In the genomic region with DNA sequence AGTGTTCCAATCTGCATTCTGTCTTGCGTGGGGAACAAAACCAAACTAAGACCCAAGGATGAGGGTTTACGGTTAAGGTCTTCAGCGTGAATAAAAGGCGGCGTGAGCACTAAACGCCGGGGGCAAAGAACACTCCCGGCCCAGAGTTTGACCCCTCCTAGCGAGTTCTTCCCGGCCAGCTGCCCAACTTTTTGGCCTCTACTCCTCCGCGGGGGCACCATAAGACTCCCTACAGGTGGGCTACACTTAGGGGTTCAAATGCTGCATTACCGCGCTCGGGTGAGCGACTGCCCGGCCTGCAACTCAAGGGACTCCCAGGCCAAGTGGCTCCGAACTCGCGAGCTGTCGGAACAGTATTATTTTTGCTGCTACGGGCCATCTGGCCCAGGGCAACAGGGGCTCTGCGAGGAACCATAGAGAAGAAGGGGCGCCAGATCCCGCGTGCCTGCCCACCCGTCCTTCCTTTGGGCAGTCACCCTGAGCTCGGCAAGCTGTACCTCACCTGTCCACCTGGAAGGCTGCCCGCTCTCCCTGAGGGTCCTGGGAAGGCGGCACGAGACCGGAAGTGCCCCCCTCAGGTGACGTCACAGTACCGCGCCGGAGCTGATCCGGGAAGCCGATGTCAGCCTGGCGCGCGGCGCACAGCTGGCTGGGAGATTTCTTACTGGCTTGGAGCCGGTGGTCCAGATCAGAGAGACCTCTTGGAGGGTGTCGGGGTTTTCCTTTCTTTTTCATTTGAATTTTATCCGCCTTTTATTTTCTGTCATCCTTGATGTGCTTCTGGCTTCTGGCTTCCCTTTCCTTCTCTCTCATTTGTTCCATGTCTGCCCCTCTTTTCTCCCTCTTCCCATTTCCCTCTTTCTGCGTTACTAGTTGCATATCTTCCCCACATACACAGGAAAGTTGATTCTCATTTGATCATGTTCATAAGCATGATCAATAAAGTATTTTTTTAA, we compare ENCODE assay signal across 8 cellular contexts. TPM values are rescaled to one million over a fixed set of nuclear protein-coding genes. Genes with fewer than 3 reads are reported as not detected.
DNase-seq lines count a peak whose midpoint lies in the region; ATAC-seq and TF ChIP-seq lines count a peak whose summit lies in the region.

LDAH (minus strand) TSS at position 567 of the 956 bp plus-strand sequence. CDS start 21,638 bp downstream, outside the sequence.

- peak within 1 kb of the TSS; percentile 64 for H3K27ac ChIP-seq in angular gyrus (ENCODE audit: low read depth, low read length)
- peak within 1 kb of the TSS; percentile 90 for H3K27ac ChIP-seq in right atrium auricular region
- peak within 1 kb of the TSS; percentile 76 for H3K27ac ChIP-seq in psoas muscle
- H3K27ac ChIP-seq in urinary bladder (ENCODE audit: low read depth) = peak within 1 kb of the TSS; percentile 92

- H3K4me3 ChIP-seq in right atrium auricular region (peak within 1 kb of the TSS; percentile 70 to 75), psoas muscle (peak within 1 kb of the TSS; percentile 83), urinary bladder (ENCODE audit: low read depth, low read length) (peak within 1 kb of the TSS; percentile 75)

- H3K36me3 ChIP-seq in right atrium auricular region = no peaks in the 10 kb centered on the region
- no peaks in the 10 kb centered on the region for H3K36me3 ChIP-seq in psoas muscle (ENCODE audit: insufficient read depth in 1 of 2, low read depth in 1 of 2)
- no peaks in the 10 kb centered on the region for H3K36me3 ChIP-seq in urinary bladder (ENCODE audit: insufficient read depth)

- H3K9me3 ChIP-seq in right atrium auricular region (no peaks in the 10 kb centered on the region), psoas muscle (no peaks in the 10 kb centered on the region)

- H3K4me1 ChIP-seq in right atrium auricular region (peaks cover 0 to 8% of the 10 kb centered on the region in 2 donors), psoas muscle (no peaks in the 10 kb centered on the region), urinary bladder (ENCODE audit: insufficient read depth) (no peaks in the 10 kb centered on the region)

- ATAC-seq in HG02884 (IDR thresholded peaks at IDR 0.05; ENCODE audit: unreplicated experiment) (peak; percentile 84), psoas muscle (peak; percentile 81 to 98 (median 94))

- peak; percentile 92 for DNase-seq in NCI-H1694 (lab: John Stamatoyannopoulos, UW)
- peak; percentile 58 to 87 (median 74) for DNase-seq in T-helper 2 cell
- DNase-seq in right atrium auricular region (ENCODE audit: low spot score) = peak; percentile 90
- peak; percentile 88 to 93 for DNase-seq in psoas muscle

- TF ChIP-seq POLR2A in GM15510 (IDR thresholded peaks at IDR 0.05; ENCODE audit: borderline replicate concordance, extremely low read depth, insufficient read length) = peak; percentile 88

- intact Hi-C loops in psoas muscle (cut with DNase I) = no loop called here

- TF ChIP-seq CTCF in right atrium auricular region (IDR thresholded peaks at IDR 0.05) = no peak
- no peak for TF ChIP-seq CTCF in psoas muscle (IDR thresholded peaks at IDR 0.05)

- 0 to 1% (median 1%) methylated on average over 46 of the region's 46 CpGs for WGBS in psoas muscle, 3 donors
- under 1% methylated on average over 46 of the region's 46 CpGs for WGBS in urinary bladder

- H3K27me3 ChIP-seq in right atrium auricular region (no peaks in the 10 kb centered on the region), psoas muscle (ENCODE audit: insufficient read depth in 3 of 3, low read length in 2 of 3) (no peaks in the 10 kb centered on the region)

RNA-seq across cellular contexts. Expression of gene LDAH, which starts in this region (rescaled TPM):
- 1 to 10 TPM; 3.5 to 6.0 TPM for total RNA-seq in right atrium auricular region
- 1 to 10 TPM; 1.2 to 1.9 (median 1.6) TPM for total RNA-seq in psoas muscle
- polyA plus RNA-seq in psoas muscle = 1 to 10 TPM in 2 of 3 donors, under 1 TPM in 1; 0.56 to 1.9 (median 1.2) TPM
- 28.2 TPM for total RNA-seq in urinary bladder
- 10.8 TPM for polyA plus RNA-seq in urinary bladder

Comparison
In these comparisons a context has a peak if more than half of its experiments do, and no peak if none do; other contexts are left out.
1. Peak in every context shown above with its lines: DNase-seq, ATAC-seq, H3K4me3 ChIP-seq and H3K27ac ChIP-seq.